In genomic region chr4:118592289-118592688, GRCh38 we compare ENCODE assay signal across 8 cellular contexts.
A peak's percentile ranks its signal among the peaks of the same experiment; 100 is the strongest.
DNase-seq lines count a peak whose midpoint lies in the region; TF ChIP-seq lines count a peak whose summit lies in the region.
"Not testable (repeated sequence)": the region's sequence is repeated elsewhere in the genome, so short reads cannot be mapped to it uniquely, and the experiment has no call there.

No MANE protein-coding gene starts in this region.

- H3K4me3 Mint-ChIP-seq in T-helper 1 cell treated with Interleukin-12 subunit alpha and Interleukin-12 subunit beta and Interleukin-4 antibody, amounts not matched to agents 30 μg/mL and 1 μg/mL, for 36 hours, result peak overlapping the region; percentile 94

- H3K4me1 Mint-ChIP-seq in T-helper 1 cell treated with Interleukin-12 subunit alpha and Interleukin-12 subunit beta and Interleukin-4 antibody, amounts not matched to agents 30 μg/mL and 1 μg/mL, for 36 hours (ENCODE audit: low read depth), result not testable (repeated sequence)

- TF ChIP-seq POLR2A in suprapubic skin (IDR thresholded peaks at IDR 0.05), result not testable (repeated sequence)

- not testable (repeated sequence) for TF ChIP-seq EP300 in suprapubic skin (IDR thresholded peaks at IDR 0.05)

- not testable (repeated sequence) for H3K9me3 Mint-ChIP-seq in T-helper 1 cell treated with Interleukin-12 subunit alpha and Interleukin-12 subunit beta and Interleukin-4 antibody, amounts not matched to agents 30 μg/mL and 1 μg/mL, for 36 hours

- not testable (repeated sequence) for H3K9me3 ChIP-seq in BLaER1; HUES48 (ENCODE audit: control insufficient read depth, insufficient read depth, low read length); ascending aorta; neutrophil; suprapubic skin

- not testable (repeated sequence) for H3K27me3 ChIP-seq in BLaER1; HUES48 (ENCODE audit: control insufficient read depth, insufficient read depth, low read length); ascending aorta; kidney epithelial cell (ENCODE audit: control insufficient read depth, insufficient read depth, low read length); suprapubic skin
- H3K27me3 ChIP-seq in neutrophil, result peaks cover 21% of the 10 kb centered on the region

- not testable (repeated sequence) for DNase-seq in ascending aorta (ENCODE audit: low spot score in 2 of 2); epithelial cell of proximal tubule (ENCODE audit: low read depth); kidney epithelial cell (ENCODE audit: low read depth); suprapubic skin (ENCODE audit: low spot score in 2 of 2)

- not testable (repeated sequence) for H4K20me1 ChIP-seq in BLaER1

- not testable (repeated sequence) for H3K4me1 ChIP-seq in BLaER1; HUES48 (ENCODE audit: control insufficient read depth, insufficient read depth, low read length); ascending aorta; neutrophil (ENCODE audit: control insufficient read depth in 1 of 2, insufficient read depth in 1 of 2, low read depth in 1 of 2, low read length in 1 of 2); suprapubic skin

- WGBS in suprapubic skin, result 89% methylated on average over 14 of the region's 14 CpGs

- intact Hi-C loops in ascending aorta (cut with DNase I), result not testable (repeated sequence)

- H3K27ac ChIP-seq in BLaER1 (peak overlapping the region; percentile 73; the same call in 1 of the 2 replicates), HUES48 (ENCODE audit: low read depth, low read length) (peak overlapping the region; percentile 80), ascending aorta (peak overlapping the region; percentile 75 to 85), neutrophil (peak overlapping the region; percentile 81)
- H3K27ac ChIP-seq in suprapubic skin, result not testable (repeated sequence)

- H3K27me3 Mint-ChIP-seq in T-helper 1 cell treated with Interleukin-12 subunit alpha and Interleukin-12 subunit beta and Interleukin-4 antibody, amounts not matched to agents 30 μg/mL and 1 μg/mL, for 36 hours (ENCODE audit: low read depth), result not testable (repeated sequence)

- H3K9ac ChIP-seq in BLaER1, result peak overlapping the region; percentile 70; the same call in 1 of the 2 replicates
- not testable (repeated sequence) for H3K9ac ChIP-seq in HUES48 (ENCODE audit: low read depth, low read length)

- not testable (repeated sequence) for H3K36me3 Mint-ChIP-seq in T-helper 1 cell treated with Interleukin-12 subunit alpha and Interleukin-12 subunit beta and Interleukin-4 antibody, amounts not matched to agents 30 μg/mL and 1 μg/mL, for 36 hours (ENCODE audit: low read depth)

- H3K4me3 ChIP-seq in BLaER1, result peak overlapping the region; percentile 68
- H3K4me3 ChIP-seq in HUES48 (ENCODE audit: low read depth, low read length), result peak overlapping the region; percentile 81
- peak overlapping the region; percentile 41 to 70 for H3K4me3 ChIP-seq in ascending aorta
- H3K4me3 ChIP-seq in epithelial cell of proximal tubule (ENCODE audit: low read depth, low read length), result peak overlapping the region; percentile 61
- peak overlapping the region; percentile 61 for H3K4me3 ChIP-seq in kidney epithelial cell (ENCODE audit: low read depth, low read length)
- H3K4me3 ChIP-seq in neutrophil (ENCODE audit: low read depth in 1 of 2, low read length in 1 of 2), result peak overlapping the region; percentile 61 to 63
- H3K4me3 ChIP-seq in suprapubic skin, result peak overlapping the region; percentile 50

- not testable (repeated sequence) for H3K36me3 ChIP-seq in BLaER1; HUES48 (ENCODE audit: control insufficient read depth, insufficient read depth, low read length); ascending aorta; kidney epithelial cell (ENCODE audit: control insufficient read depth, insufficient read depth, low read length); neutrophil; suprapubic skin

- H3K4me2 ChIP-seq in BLaER1, result peak overlapping the region; percentile 63

- TF ChIP-seq CTCF in ascending aorta (IDR thresholded peaks at IDR 0.05); epithelial cell of proximal tubule (conservative IDR thresholded peaks at IDR 0.05; ENCODE audit: low read depth, low read length); kidney epithelial cell (IDR thresholded peaks at IDR 0.05; ENCODE audit: insufficient read depth, low read length, poor library complexity, severe bottlenecking); neutrophil (IDR thresholded peaks at IDR 0.05); suprapubic skin (IDR thresholded peaks at IDR 0.05): not testable (repeated sequence)

- not testable (repeated sequence) for H3K27ac Mint-ChIP-seq in T-helper 1 cell treated with Interleukin-12 subunit alpha and Interleukin-12 subunit beta and Interleukin-4 antibody, amounts not matched to agents 30 μg/mL and 1 μg/mL, for 36 hours
